In the genomic region with DNA sequence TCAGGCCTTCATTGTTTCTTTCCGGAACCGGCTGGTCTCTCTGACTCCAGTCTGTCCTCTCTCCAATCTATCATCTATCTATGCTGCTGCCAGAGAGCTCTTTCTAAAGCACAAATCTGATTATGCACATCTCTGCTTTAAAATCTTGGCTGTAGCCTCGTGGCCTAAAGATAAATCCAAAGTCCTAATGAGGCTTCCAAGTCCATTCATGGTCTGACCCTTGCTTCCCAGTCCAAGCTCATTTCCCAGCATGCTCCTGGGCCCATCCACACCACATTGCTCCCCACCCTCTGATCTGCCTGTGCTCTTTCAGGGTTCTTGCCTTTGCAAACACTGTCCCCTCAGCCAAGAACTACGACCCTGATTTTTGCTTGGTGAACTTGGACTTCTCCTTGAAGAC, we compare ENCODE assay signal across 15 cellular contexts. TPM values are rescaled to one million over a fixed set of nuclear protein-coding genes. Genes with fewer than 3 reads are reported as not detected.
DNase-seq lines count a peak whose midpoint lies in the region; FAIRE-seq and TF ChIP-seq lines count a peak whose summit lies in the region.
"Had no signal": no experiment of that assay in that cellular context is flagged by ENCODE, and none has a peak within 500 bp of the region (broad histone marks: within the 10 kb centered on the region; RNA-seq: fewer than 3 reads in every experiment).

No MANE protein-coding gene starts in this region.

- H3K9me3 Mint-ChIP-seq in nephron, result no peaks in the 10 kb centered on the region
- H3K9me3 Mint-ChIP-seq: CD4-positive, alpha-beta T cell; GM23338 had no signal

- no peaks in the 10 kb centered on the region for H3K36me3 Mint-ChIP-seq in nephron (ENCODE audit: low read depth)

- H3K4me1 Mint-ChIP-seq in nephron, result peaks cover 58% of the 10 kb centered on the region

- H3K27ac ChIP-seq in coronary artery, result no peak overlapping the region
- H3K27ac ChIP-seq: 22Rv1 had no signal

- no peak for TF ChIP-seq POLR2A in GM12892 (IDR thresholded peaks at IDR 0.05; ENCODE audit: low read depth, low read length)

- peak overlapping the region; percentile 1 to 50 (median 1) for H3K27ac Mint-ChIP-seq in nephron
- H3K27ac Mint-ChIP-seq: CD4-positive, alpha-beta T cell; GM23338 had no signal

- TF ChIP-seq CTCF in coronary artery (IDR thresholded peaks at IDR 0.05) (no peak), nephron (IDR thresholded peaks at IDR 0.05; ENCODE audit: unreplicated experiment in 3 of 3) (no peak)

- H3K4me3 Mint-ChIP-seq in nephron, result no peak overlapping the region
- H3K4me3 Mint-ChIP-seq: CD4-positive, alpha-beta T cell; GM23338 had no signal

- no peak overlapping the region for H3K4me3 ChIP-seq in coronary artery
- H3K4me3 ChIP-seq: GM12878, GM23338, HAP-1 had no signal

- peaks cover 16% of the 10 kb centered on the region for H3K27me3 Mint-ChIP-seq in nephron (ENCODE audit: low read depth)

- DNase-seq in NCI-H82 (lab: John Stamatoyannopoulos, UW), result peak; percentile 25
- DNase-seq in NCI-H82 treated with DMSO at 0.1 percent for 48 hours (lab: John Stamatoyannopoulos, UW; ENCODE audit: unreplicated experiment), result no peak
- DNase-seq in GM12892 (ENCODE audit: insufficient read length), result peak; percentile 1
- DNase-seq in coronary artery (ENCODE audit: low spot score), result peak; percentile 41
- no peak for DNase-seq in nucleus accumbens (lab: John Stamatoyannopoulos, UW)
- DNase-seq in AML-193 (lab: John Stamatoyannopoulos, UW), result no peak
- DNase-seq in SIG-M5 (lab: John Stamatoyannopoulos, UW), result no peak
- DNase-seq: Calu3; CD4-positive, alpha-beta T cell; DMS 273 treated with DMSO at 0.1 percent for 48 hours had no signal

- FAIRE-seq in GM12892 (lab: Jason Lieb, UNC), result no peak
- FAIRE-seq: GM12878 had no signal

RNA-seq across cellular contexts. Expression of gene PHB1, which starts 21.5 kb away (rescaled TPM):
- 252 TPM for polyA plus RNA-seq in GM12892 (2012; ENCODE audit: missing spikeins)

RNA-seq across cellular contexts. Expression of gene NGFR, which starts 58.9 kb away (rescaled TPM):
- polyA plus RNA-seq in GM12892 (2012; ENCODE audit: missing spikeins), result 0.45 TPM

Comparison
In these comparisons a context has a peak if more than half of its experiments do, and no peak if none do; other contexts are left out.
1. DNase-seq: peak in NCI-H82 (single experiment), GM12892 (single experiment) and coronary artery (single experiment); none in NCI-H82 treated with DMSO at 0.1 percent for 48 hours (single experiment), nucleus accumbens (0 of 56), AML-193 (0 of 2) and SIG-M5 (single experiment).